Comparison of ENCODE assay signal across 39 cellular contexts in genomic region chr13:63492604-63493003, GRCh38.
"Had no signal": no experiment of that assay in that cellular context is flagged by ENCODE, and none has a peak within 500 bp of the region (broad histone marks: within the 10 kb centered on the region; RNA-seq: fewer than 3 reads in every experiment).

No MANE protein-coding gene starts in this region.

- H3K4me1 Mint-ChIP-seq: activated CD4-positive, alpha-beta memory T cell treated with anti-CD3 and anti-CD28 coated beads, Interleukin-2, amount 10 ng/mL, durations not matched to agents 7 days and 5 days; activated CD4-positive, alpha-beta T cell treated with anti-CD3 and anti-CD28 coated beads for 36 hours; activated CD4-positive, alpha-beta T cell treated with anti-CD3 and anti-CD28 coated beads, Interleukin-2, amount 10 ng/mL, durations not matched to agents 7 days and 5 days; activated CD8-positive, alpha-beta memory T cell treated with anti-CD3 and anti-CD28 coated beads, Interleukin-2, amount 10 ng/mL, durations not matched to agents 7 days and 5 days; activated naive CD4-positive, alpha-beta T cell treated with anti-CD3 and anti-CD28 coated beads, Interleukin-2, amount 10 ng/mL, durations not matched to agents 7 days and 5 days; activated naive CD4-positive, alpha-beta T cell treated with anti-CD3 and anti-CD28 coated beads, Interleukin-2, amount 50 U/mL, for 24 hours; activated naive CD8-positive, alpha-beta T cell treated with anti-CD3 and anti-CD28 coated beads, Interleukin-2, amount 10 ng/mL, durations not matched to agents 7 days and 5 days; activated naive CD8-positive, alpha-beta T cell treated with anti-CD3 and anti-CD28 coated beads, Interleukin-2, amount 50 U/mL, for 24 hours; brain; central memory CD8-positive, alpha-beta T cell had no signal

- H3K36me3 Mint-ChIP-seq: activated CD8-positive, alpha-beta memory T cell treated with anti-CD3 and anti-CD28 coated beads, Interleukin-2, amount 10 ng/mL, durations not matched to agents 7 days and 5 days; activated naive CD4-positive, alpha-beta T cell treated with anti-CD3 and anti-CD28 coated beads, Interleukin-2, amount 10 ng/mL, durations not matched to agents 7 days and 5 days; activated naive CD4-positive, alpha-beta T cell treated with anti-CD3 and anti-CD28 coated beads, Interleukin-2, amount 50 U/mL, for 24 hours; activated naive CD8-positive, alpha-beta T cell; activated naive CD8-positive, alpha-beta T cell treated with anti-CD3 and anti-CD28 coated beads, Interleukin-2, amount 10 ng/mL, durations not matched to agents 7 days and 5 days; brain had no signal

- H3K4me1 ChIP-seq: ascending aorta had no signal

- H3K4me3 Mint-ChIP-seq: activated CD4-positive, alpha-beta memory T cell treated with anti-CD3 and anti-CD28 coated beads, Interleukin-2, amount 10 ng/mL, durations not matched to agents 7 days and 5 days; activated CD4-positive, alpha-beta T cell treated with anti-CD3 and anti-CD28 coated beads for 36 hours; activated CD4-positive, alpha-beta T cell treated with anti-CD3 and anti-CD28 coated beads, Interleukin-2, amount 10 ng/mL, durations not matched to agents 7 days and 5 days; activated CD8-positive, alpha-beta memory T cell treated with anti-CD3 and anti-CD28 coated beads, Interleukin-2, amount 10 ng/mL, durations not matched to agents 7 days and 5 days; activated CD8-positive, alpha-beta T cell treated with anti-CD3 and anti-CD28 coated beads, Interleukin-2, amount 10 ng/mL, durations not matched to agents 7 days and 5 days; activated naive CD4-positive, alpha-beta T cell treated with anti-CD3 and anti-CD28 coated beads, Interleukin-2, amount 10 ng/mL, durations not matched to agents 7 days and 5 days; activated naive CD4-positive, alpha-beta T cell treated with anti-CD3 and anti-CD28 coated beads, Interleukin-2, amount 50 U/mL, for 24 hours; activated naive CD8-positive, alpha-beta T cell; activated naive CD8-positive, alpha-beta T cell treated with anti-CD3 and anti-CD28 coated beads, Interleukin-2, amount 10 ng/mL, durations not matched to agents 7 days and 5 days; activated naive CD8-positive, alpha-beta T cell treated with anti-CD3 and anti-CD28 coated beads, Interleukin-2, amount 50 U/mL, for 24 hours; activated T-cell treated with anti-CD3 and anti-CD28 coated beads, Interleukin-2, amount 50 U/mL, for 24 hours; brain; central memory CD8-positive, alpha-beta T cell; T-helper 1 cell treated with Interleukin-12 subunit alpha and Interleukin-12 subunit beta and Interleukin-4 antibody, amounts not matched to agents 30 μg/mL and 1 μg/mL, for 36 hours; T-helper 2 cell treated with Interferon-gamma antibody and Interleukin-4, amounts not matched to agents 5 μg/mL and 100 μg/mL, for 36 hours had no signal

- FAIRE-seq: bronchial epithelial cell, TTC549 had no signal

- H3K4me3 ChIP-seq: ascending aorta, cardiac muscle cell had no signal

- DNase-seq: activated CD4-positive, alpha-beta memory T cell treated with anti-CD3 and anti-CD28 coated beads, Interleukin-2, amount 10 ng/mL, durations not matched to agents 7 days and 5 days; activated CD4-positive, alpha-beta T cell treated with anti-CD3 and anti-CD28 coated beads for 1 hour; activated CD4-positive, alpha-beta T cell treated with anti-CD3 and anti-CD28 coated beads for 36 hours; activated CD4-positive, alpha-beta T cell treated with anti-CD3 and anti-CD28 coated beads for 48 hours; activated CD4-positive, alpha-beta T cell treated with anti-CD3 and anti-CD28 coated beads, Interleukin-2, amount 10 ng/mL, durations not matched to agents 7 days and 5 days; activated CD4-positive, alpha-beta T cell treated with anti-CD3 and anti-CD28 coated beads, Interleukin-2, amount 50 U/mL, for 48 hours; activated CD4-positive, CD25-positive, alpha-beta regulatory T cell; activated CD8-positive, alpha-beta memory T cell treated with anti-CD3 and anti-CD28 coated beads for 24 hours; activated CD8-positive, alpha-beta memory T cell treated with anti-CD3 and anti-CD28 coated beads, Interleukin-2, amount 10 ng/mL, durations not matched to agents 7 days and 5 days; activated CD8-positive, alpha-beta memory T cell treated with anti-CD3 and anti-CD28 coated beads, Interleukin-2, amount 50 U/mL, for 48 hours; activated CD8-positive, alpha-beta T cell treated with anti-CD3 and anti-CD28 coated beads, Interleukin-2, amount 10 ng/mL, durations not matched to agents 7 days and 5 days; activated effector memory CD4-positive, alpha-beta T cell treated with Interleukin-2 at 50 U/mL for 16 hours; activated gamma-delta T cell; activated naive CD4-positive, alpha-beta T cell treated with anti-CD3 and anti-CD28 coated beads, Interleukin-2, amount 10 ng/mL, durations not matched to agents 7 days and 5 days; activated naive CD4-positive, alpha-beta T cell treated with Interleukin-2 at 50 U/mL for 16 hours; activated naive CD8-positive, alpha-beta T cell treated with anti-CD3 and anti-CD28 coated beads, Interleukin-2, amount 10 ng/mL, durations not matched to agents 7 days and 5 days; activated naive CD8-positive, alpha-beta T cell treated with anti-CD3 and anti-CD28 coated beads, Interleukin-2, amount 50 U/mL, for 24 hours; activated T-cell treated with anti-CD3 and anti-CD28 coated beads, Interleukin-2, amount 50 U/mL, for 24 hours; activated T-cell treated with anti-CD3 and anti-CD28 coated beads, Interleukin-2, amount 50 U/mL, for 48 hours; amygdala; anterior cingulate cortex; caudate nucleus; cerebellar nuclear complex; T-helper 1 cell; T-helper 2 cell; T-helper 9 cell had no signal

- H3K36me3 ChIP-seq: ascending aorta, cardiac muscle cell had no signal

- ATAC-seq: activated CD4-positive, alpha-beta T cell treated with anti-CD3 and anti-CD28 coated beads for 36 hours; activated CD4-positive, CD25-positive, alpha-beta regulatory T cell treated with anti-CD3 and anti-CD28 coated beads, Interleukin-2, amount 50 U/mL, for 24 hours; activated CD8-positive, alpha-beta memory T cell treated with anti-CD3 and anti-CD28 coated beads, Interleukin-2, amount 10 ng/mL, durations not matched to agents 7 days and 5 days; activated CD8-positive, alpha-beta T cell treated with anti-CD3 and anti-CD28 coated beads, Interleukin-2, amount 10 ng/mL, durations not matched to agents 7 days and 5 days; activated naive CD8-positive, alpha-beta T cell treated with anti-CD3 and anti-CD28 coated beads, Interleukin-2, amount 50 U/mL, for 24 hours had no signal

- H3K9me3 ChIP-seq: ascending aorta had no signal

- H3K27ac ChIP-seq: ascending aorta, cardiac muscle cell, VCaP had no signal

- H3K27me3 Mint-ChIP-seq: activated CD4-positive, alpha-beta memory T cell treated with anti-CD3 and anti-CD28 coated beads, Interleukin-2, amount 10 ng/mL, durations not matched to agents 7 days and 5 days; activated CD4-positive, alpha-beta T cell treated with anti-CD3 and anti-CD28 coated beads for 36 hours; activated CD4-positive, alpha-beta T cell treated with anti-CD3 and anti-CD28 coated beads, Interleukin-2, amount 10 ng/mL, durations not matched to agents 7 days and 5 days; activated CD8-positive, alpha-beta memory T cell treated with anti-CD3 and anti-CD28 coated beads, Interleukin-2, amount 10 ng/mL, durations not matched to agents 7 days and 5 days; activated naive CD4-positive, alpha-beta T cell treated with anti-CD3 and anti-CD28 coated beads, Interleukin-2, amount 10 ng/mL, durations not matched to agents 7 days and 5 days; activated naive CD4-positive, alpha-beta T cell treated with anti-CD3 and anti-CD28 coated beads, Interleukin-2, amount 50 U/mL, for 24 hours; activated naive CD8-positive, alpha-beta T cell; activated naive CD8-positive, alpha-beta T cell treated with anti-CD3 and anti-CD28 coated beads, Interleukin-2, amount 10 ng/mL, durations not matched to agents 7 days and 5 days; activated naive CD8-positive, alpha-beta T cell treated with anti-CD3 and anti-CD28 coated beads, Interleukin-2, amount 50 U/mL, for 24 hours; activated T-cell treated with anti-CD3 and anti-CD28 coated beads, Interleukin-2, amount 50 U/mL, for 24 hours; brain; central memory CD8-positive, alpha-beta T cell had no signal

- H3K27ac Mint-ChIP-seq: activated CD4-positive, alpha-beta memory T cell treated with anti-CD3 and anti-CD28 coated beads, Interleukin-2, amount 10 ng/mL, durations not matched to agents 7 days and 5 days; activated CD4-positive, alpha-beta T cell treated with anti-CD3 and anti-CD28 coated beads for 36 hours; activated CD4-positive, alpha-beta T cell treated with anti-CD3 and anti-CD28 coated beads, Interleukin-2, amount 10 ng/mL, durations not matched to agents 7 days and 5 days; activated CD8-positive, alpha-beta memory T cell treated with anti-CD3 and anti-CD28 coated beads, Interleukin-2, amount 10 ng/mL, durations not matched to agents 7 days and 5 days; activated CD8-positive, alpha-beta T cell treated with anti-CD3 and anti-CD28 coated beads, Interleukin-2, amount 10 ng/mL, durations not matched to agents 7 days and 5 days; activated naive CD4-positive, alpha-beta T cell treated with anti-CD3 and anti-CD28 coated beads, Interleukin-2, amount 10 ng/mL, durations not matched to agents 7 days and 5 days; activated naive CD4-positive, alpha-beta T cell treated with anti-CD3 and anti-CD28 coated beads, Interleukin-2, amount 50 U/mL, for 24 hours; activated naive CD8-positive, alpha-beta T cell; activated naive CD8-positive, alpha-beta T cell treated with anti-CD3 and anti-CD28 coated beads, Interleukin-2, amount 10 ng/mL, durations not matched to agents 7 days and 5 days; activated naive CD8-positive, alpha-beta T cell treated with anti-CD3 and anti-CD28 coated beads, Interleukin-2, amount 50 U/mL, for 24 hours; activated T-cell treated with anti-CD3 and anti-CD28 coated beads, Interleukin-2, amount 50 U/mL, for 24 hours; activated T-helper 2 cell treated with anti-CD3 and anti-CD28 coated beads, Interferon-gamma antibody, Interleukin-2, Interleukin-4, amounts not matched to agents 10 μg/mL and 5 μg/mL and 100 μg/mL, durations not matched to agents 14 hours and 24 hours and 36 hours; brain; T-helper 1 cell treated with Interleukin-12 subunit alpha and Interleukin-12 subunit beta and Interleukin-4 antibody, amounts not matched to agents 30 μg/mL and 1 μg/mL, for 36 hours; T-helper 2 cell treated with Interferon-gamma antibody and Interleukin-4, amounts not matched to agents 5 μg/mL and 100 μg/mL, for 36 hours had no signal

- H3K27me3 ChIP-seq: ascending aorta, cardiac muscle cell had no signal

- H3K9me3 Mint-ChIP-seq: activated naive CD8-positive, alpha-beta T cell treated with anti-CD3 and anti-CD28 coated beads, Interleukin-2, amount 10 ng/mL, durations not matched to agents 7 days and 5 days; central memory CD8-positive, alpha-beta T cell had no signal
